18 cellular contexts compared by ENCODE assay signal in genomic region chr13:110364081-110364480, GRCh38. TPM values are rescaled to one million over a fixed set of nuclear protein-coding genes. Genes with fewer than 3 reads are reported as not detected.
DNase-seq lines count a peak whose midpoint lies in the region; ATAC-seq, FAIRE-seq and TF ChIP-seq lines count a peak whose summit lies in the region.
"Had no signal": no experiment of that assay in that cellular context is flagged by ENCODE, and none has a peak within 500 bp of the region (broad histone marks: within the 10 kb centered on the region; RNA-seq: fewer than 3 reads in every experiment).

No MANE protein-coding gene starts in this region.

- H3K4me3 ChIP-seq in coronary artery (no peak overlapping the region), heart right ventricle (no peak overlapping the region), sigmoid colon (no peak overlapping the region), uterus (no peak overlapping the region), kidney (ENCODE audit: low read length in 2 of 2) (no peak overlapping the region)

- ATAC-seq in heart right ventricle (peak in 3 of 8 donors; percentile 18 to 42 (median 40)), GM18519 (IDR thresholded peaks at IDR 0.05; ENCODE audit: low FRiP score, unreplicated experiment) (no peak)
- ATAC-seq: PC-3 had no signal

- H3K36me3 ChIP-seq in heart right ventricle (peaks cover 0 to 51% (median 0%) of the 10 kb centered on the region in 9 donors), sigmoid colon (peaks cover 0 to 6% (median 0%) of the 10 kb centered on the region in 4 donors), uterus (no peaks in the 10 kb centered on the region), kidney (ENCODE audit: control insufficient read depth in 1 of 2, insufficient read depth in 2 of 2, low read length in 2 of 2) (peaks cover 4 to 8% of the 10 kb centered on the region in 2 donors)

- DNase-seq in coronary artery (ENCODE audit: low spot score) (peak; percentile 66), heart right ventricle (no peak), sigmoid colon (no peak), uterus (no peak), kidney (no peak)
- DNase-seq in stimulated activated CD4-positive, alpha-beta T cell treated with anti-CD3 and anti-CD28 coated beads, Interleukin-12 subunit alpha, Interleukin-12 subunit beta, amount 100 ng/mL, for 4 hours: no peak
- DNase-seq: COR-L47, HFFc6, KBM-7, NCI-H1048, NCI-H1436 treated with DMSO at 0.1 percent for 48 hours, NCI-H2029 treated with DMSO at 0.1 percent for 48 hours, NCI-H510A, NCI-H82, PC-3 had no signal

- peak overlapping the region; percentile 88 to 91 for H3K27ac ChIP-seq in coronary artery
- peak overlapping the region in 9 of 10 donors; percentile 3 to 93 (median 54) for H3K27ac ChIP-seq in heart right ventricle
- H3K27ac ChIP-seq in sigmoid colon: peak overlapping the region; percentile 85 to 100 (median 90)
- peak overlapping the region; percentile 77 to 83 for H3K27ac ChIP-seq in uterus
- no peak overlapping the region for H3K27ac ChIP-seq in kidney (ENCODE audit: low read depth in 2 of 2, low read length in 2 of 2)
- H3K27ac ChIP-seq: RWPE1 had no signal

- no peak for TF ChIP-seq CTCF in coronary artery (IDR thresholded peaks at IDR 0.05)
- TF ChIP-seq CTCF in heart right ventricle (IDR thresholded peaks at IDR 0.05): peak in 1 of 9 donors; percentile 10
- no peak for TF ChIP-seq CTCF in sigmoid colon (IDR thresholded peaks at IDR 0.05)
- no peak for TF ChIP-seq CTCF in uterus (IDR thresholded peaks at IDR 0.05)
- no peak for TF ChIP-seq CTCF in kidney (IDR thresholded peaks at IDR 0.05; ENCODE audit: borderline replicate concordance, extremely low read depth, insufficient read depth)

- intact Hi-C loops in heart right ventricle (cut with DNase I): loop anchor here in 1 of 10 donors (5.0 kb wide), 1 partner anchor 33 kb away; no protein-coding TSS in a partner anchor
- intact Hi-C loops in sigmoid colon (cut with DNase I): no loop called here
- intact Hi-C loops in uterus (cut with DNase I; ENCODE audit: low total_unique reads): no loop called here
- intact Hi-C loops in kidney (cut with DNase I): no loop called here

- no peak for FAIRE-seq in kidney (lab: Jason Lieb, UNC)
- FAIRE-seq: H54 had no signal

- H3K4me1 ChIP-seq in heart right ventricle: peaks cover 14 to 82% (median 49%) of the 10 kb centered on the region in 9 donors
- peaks cover 0 to 78% (median 76%) of the 10 kb centered on the region in 4 donors for H3K4me1 ChIP-seq in sigmoid colon
- peaks cover 14 to 19% of the 10 kb centered on the region in 2 donors for H3K4me1 ChIP-seq in uterus
- peaks cover 8 to 15% of the 10 kb centered on the region in 2 donors for H3K4me1 ChIP-seq in kidney (ENCODE audit: control insufficient read depth in 1 of 2, insufficient read depth in 1 of 2, low read depth in 1 of 2, low read length in 2 of 2)

- no peak overlapping the region for H3K9ac ChIP-seq in kidney (ENCODE audit: low read length in 2 of 2)

- TF ChIP-seq POLR2A in sigmoid colon (IDR thresholded peaks at IDR 0.05) (no peak), uterus (IDR thresholded peaks at IDR 0.05) (no peak)

- no peak for TF ChIP-seq EP300 in sigmoid colon (IDR thresholded peaks at IDR 0.05)

- 48 to 55% methylated on average over 5 of the region's 5 CpGs for WGBS in heart right ventricle, 2 donors
- WGBS in sigmoid colon, 2 donors: 80 to 89% methylated on average over 5 of the region's 5 CpGs

- no peaks in the 10 kb centered on the region for H3K27me3 ChIP-seq in heart right ventricle
- H3K27me3 ChIP-seq in sigmoid colon: no peaks in the 10 kb centered on the region
- no peaks in the 10 kb centered on the region for H3K27me3 ChIP-seq in uterus

- H3K9me3 ChIP-seq in heart right ventricle (no peaks in the 10 kb centered on the region), sigmoid colon (no peaks in the 10 kb centered on the region), uterus (no peaks in the 10 kb centered on the region), kidney (ENCODE audit: control insufficient read depth in 1 of 2, low read length in 2 of 2) (no peaks in the 10 kb centered on the region)

RNA-seq across cellular contexts. Expression of gene COL4A2, which starts 57.0 kb away (rescaled TPM):
- total RNA-seq in heart right ventricle: 100 to 1,000 TPM in 7 of 10 donors, 10 to 100 TPM in 3; 81.7 to 301 (median 128) TPM
- 100 to 1,000 TPM; 111 to 265 TPM for polyA plus RNA-seq in heart right ventricle
- 1,000 to 10,000 TPM in 1 of 4 donors, 100 to 1,000 TPM in 3; 306 to 1,039 (median 489) TPM for total RNA-seq in sigmoid colon
- 10 to 100 TPM; 24.0 to 83.5 (median 25.2) TPM for polyA plus RNA-seq in sigmoid colon
- total RNA-seq in uterus: 100 to 1,000 TPM; 157 to 606 (median 284) TPM
- total RNA-seq in kidney: 265 TPM
- polyA plus RNA-seq in kidney (ENCODE audit: insufficient read depth, low read depth, low replicate concordance): 126 TPM

RNA-seq across cellular contexts. Expression of gene COL4A1, which starts 57.1 kb away (rescaled TPM):
- 100 to 1,000 TPM in 7 of 10 donors, 10 to 100 TPM in 3; 96.3 to 342 (median 147) TPM for total RNA-seq in heart right ventricle
- 100 to 1,000 TPM in 1 of 2 donors, 10 to 100 TPM in 1; 83.3 to 234 TPM for polyA plus RNA-seq in heart right ventricle
- total RNA-seq in sigmoid colon: 100 to 1,000 TPM; 235 to 598 (median 350) TPM
- polyA plus RNA-seq in sigmoid colon: 10 to 100 TPM in 2 of 3 donors, 1 to 10 TPM in 1; 9.2 to 60.5 (median 10.8) TPM
- total RNA-seq in uterus: 100 to 1,000 TPM; 164 to 737 (median 209) TPM
- total RNA-seq in kidney: 218 TPM
- 53.0 TPM for polyA plus RNA-seq in kidney (ENCODE audit: insufficient read depth, low read depth, low replicate concordance)

Comparison
In these comparisons a context has a peak if more than half of its experiments do, and no peak if none do; other contexts are left out.
1. H3K27ac ChIP-seq: peak in coronary artery (2 of 2), heart right ventricle (9 of 10), sigmoid colon (4 of 4) and uterus (2 of 2); none in kidney (0 of 2).